ENCODE assay signal across 9 cellular contexts in genomic region chr6:169162968-169163903, GRCh38.
DNase-seq lines count a peak whose midpoint lies in the region; ATAC-seq, FAIRE-seq and TF ChIP-seq lines count a peak whose summit lies in the region.
"Had no signal": no experiment of that assay in that cellular context is flagged by ENCODE, and none has a peak within 500 bp of the region (broad histone marks: within the 10 kb centered on the region; RNA-seq: fewer than 3 reads in every experiment).

No MANE protein-coding gene starts in this region.

- no peaks in the 10 kb centered on the region for H3K4me1 ChIP-seq in pancreas

- WGBS in pancreas, 2 donors, result 78 to 90% methylated on average over 11 of the region's 11 CpGs

- TF ChIP-seq POLR2A in NB4 (IDR thresholded peaks at IDR 0.05; ENCODE audit: extremely low read depth, insufficient read length), result no peak

- H3K9me3 ChIP-seq in pancreas, result no peaks in the 10 kb centered on the region

- no peaks in the 10 kb centered on the region for H3K27me3 ChIP-seq in pancreas

- H3K27me3 Mint-ChIP-seq in T-helper 2 cell treated with Interferon-gamma antibody and Interleukin-4, amounts not matched to agents 5 μg/mL and 100 μg/mL, for 36 hours (ENCODE audit: low read depth), result no peaks in the 10 kb centered on the region

- no peak for FAIRE-seq in pancreas (lab: Jason Lieb, UNC)

- no peaks in the 10 kb centered on the region for H3K4me1 Mint-ChIP-seq in T-helper 2 cell treated with Interferon-gamma antibody and Interleukin-4, amounts not matched to agents 5 μg/mL and 100 μg/mL, for 36 hours (ENCODE audit: low read depth)

- H3K4me3 ChIP-seq in NB4 (ENCODE audit: low read depth, low read length), result no peak overlapping the region
- no peak overlapping the region for H3K4me3 ChIP-seq in pancreas

- ATAC-seq in pancreas (peak in 3 of 4 donors; percentile 30 to 64 (median 64)), HG03469 (IDR thresholded peaks at IDR 0.05; ENCODE audit: unreplicated experiment) (no peak), HG03097 (IDR thresholded peaks at IDR 0.05; ENCODE audit: low FRiP score, unreplicated experiment) (no peak), GM21619 (IDR thresholded peaks at IDR 0.05; ENCODE audit: unreplicated experiment) (no peak)

- H3K9me3 Mint-ChIP-seq in T-helper 2 cell treated with Interferon-gamma antibody and Interleukin-4, amounts not matched to agents 5 μg/mL and 100 μg/mL, for 36 hours, result no peaks in the 10 kb centered on the region

- H3K27ac ChIP-seq in epithelial cell of prostate, result peak overlapping the region; percentile 20
- no peak overlapping the region for H3K27ac ChIP-seq in pancreas

- no peak overlapping the region for H3K4me3 Mint-ChIP-seq in T-helper 2 cell treated with Interferon-gamma antibody and Interleukin-4, amounts not matched to agents 5 μg/mL and 100 μg/mL, for 36 hours

- H3K36me3 Mint-ChIP-seq in T-helper 2 cell treated with Interferon-gamma antibody and Interleukin-4, amounts not matched to agents 5 μg/mL and 100 μg/mL, for 36 hours (ENCODE audit: low read depth), result no peaks in the 10 kb centered on the region

- no peak overlapping the region for H3K27ac Mint-ChIP-seq in T-helper 2 cell treated with Interferon-gamma antibody and Interleukin-4, amounts not matched to agents 5 μg/mL and 100 μg/mL, for 36 hours

- no peak for TF ChIP-seq CTCF in NB4 (IDR thresholded peaks at IDR 0.05; ENCODE audit: low read depth, low read length)
- no peak for TF ChIP-seq CTCF in pancreas (IDR thresholded peaks at IDR 0.05)

- DNase-seq in Daoy (ENCODE audit: low read depth), result peak; percentile 93
- DNase-seq in NB4 (ENCODE audit: low read depth), result peak; percentile 70
- DNase-seq in epithelial cell of prostate (ENCODE audit: low read depth, low spot score), result peak; percentile 94
- no peak for DNase-seq in pancreas
- no peak for DNase-seq in T-helper 2 cell treated with Interferon-gamma antibody and Interleukin-4, amounts not matched to agents 5 μg/mL and 100 μg/mL, for 36 hours (ENCODE audit: low spot score)
- DNase-seq: NCI-H2081 had no signal

- no peaks in the 10 kb centered on the region for H3K36me3 ChIP-seq in pancreas

- intact Hi-C loops in pancreas (cut with DNase I), result no loop called here

Comparison
In these comparisons a context has a peak if more than half of its experiments do, and no peak if none do; other contexts are left out.
1. DNase-seq: peak in Daoy (single experiment), NB4 (single experiment) and epithelial cell of prostate (single experiment); none in pancreas (0 of 6) and T-helper 2 cell treated with Interferon-gamma antibody and Interleukin-4, amounts not matched to agents 5 μg/mL and 100 μg/mL, for 36 hours (single experiment).
2. ATAC-seq: peak in pancreas (3 of 4); none in HG03469 (single experiment), HG03097 (single experiment) and GM21619 (single experiment).